Comparison of ENCODE assay signal across 2 cellular contexts in the genomic region with DNA sequence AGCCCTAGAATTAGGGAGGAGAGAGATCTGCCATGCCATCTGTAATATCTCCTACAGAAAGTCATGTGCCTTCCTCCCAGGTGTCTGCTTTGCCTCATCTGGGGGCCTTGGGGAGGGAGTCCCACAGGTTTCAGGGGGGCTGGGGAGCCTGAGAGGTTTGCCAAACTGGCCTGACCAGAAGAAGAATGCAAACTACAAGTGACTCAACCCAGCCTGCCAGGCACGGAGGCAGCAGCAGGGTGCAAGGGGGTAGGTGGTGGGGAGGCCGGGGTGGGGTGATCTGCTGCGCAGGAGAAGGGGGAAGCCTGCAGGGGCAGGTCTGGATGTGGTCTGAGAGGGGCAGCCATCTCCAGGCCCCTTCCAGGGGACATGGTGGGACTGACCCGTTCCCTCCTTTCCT.
TF ChIP-seq lines count a peak whose summit lies in the region.

No MANE protein-coding gene starts in this region.

TF ChIP-seq in IMR-90, 13 proteins besides CTCF, POLR2A, EP300 and RAD21:
- TF ChIP-seq CEBPB (IDR thresholded peaks at IDR 0.05; ENCODE audit: low read depth, low read length) (no peak), NFE2L2 (IDR thresholded peaks at IDR 0.05; ENCODE audit: low read depth, low read length) (no peak), BHLHE40 (IDR thresholded peaks at IDR 0.05; ENCODE audit: low read depth, low read length) (no peak), CHD1 (IDR thresholded peaks at IDR 0.05; ENCODE audit: low read depth, low read length) (no peak), SMC3 (IDR thresholded peaks at IDR 0.05; ENCODE audit: low read depth, low read length) (no peak), FOS (IDR thresholded peaks at IDR 0.05; ENCODE audit: low read depth, low read length) (no peak), RFX5 (IDR thresholded peaks at IDR 0.05; ENCODE audit: low read depth, low read length) (no peak), MAFK (IDR thresholded peaks at IDR 0.05; ENCODE audit: low read depth, low read length) (no peak), MAZ (IDR thresholded peaks at IDR 0.05; ENCODE audit: borderline replicate concordance, low read depth, low read length) (no peak), RCOR1 (IDR thresholded peaks at IDR 0.05; ENCODE audit: insufficient replicate concordance, low read length) (no peak), MXI1 (IDR thresholded peaks at IDR 0.05; ENCODE audit: borderline replicate concordance, low read depth, low read length) (no peak)
- TF ChIP-seq, protein P1, sequence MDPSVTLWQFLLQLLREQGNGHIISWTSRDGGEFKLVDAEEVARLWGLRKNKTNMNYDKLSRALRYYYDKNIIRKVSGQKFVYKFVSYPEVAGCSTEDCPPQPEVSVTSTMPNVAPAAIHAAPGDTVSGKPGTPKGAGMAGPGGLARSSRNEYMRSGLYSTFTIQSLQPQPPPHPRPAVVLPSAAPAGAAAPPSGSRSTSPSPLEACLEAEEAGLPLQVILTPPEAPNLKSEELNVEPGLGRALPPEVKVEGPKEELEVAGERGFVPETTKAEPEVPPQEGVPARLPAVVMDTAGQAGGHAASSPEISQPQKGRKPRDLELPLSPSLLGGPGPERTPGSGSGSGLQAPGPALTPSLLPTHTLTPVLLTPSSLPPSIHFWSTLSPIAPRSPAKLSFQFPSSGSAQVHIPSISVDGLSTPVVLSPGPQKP (IDR thresholded peaks at IDR 0.05; ENCODE audit: borderline replicate concordance, low read depth, low read length) = no peak
- TF ChIP-seq, protein P2, sequence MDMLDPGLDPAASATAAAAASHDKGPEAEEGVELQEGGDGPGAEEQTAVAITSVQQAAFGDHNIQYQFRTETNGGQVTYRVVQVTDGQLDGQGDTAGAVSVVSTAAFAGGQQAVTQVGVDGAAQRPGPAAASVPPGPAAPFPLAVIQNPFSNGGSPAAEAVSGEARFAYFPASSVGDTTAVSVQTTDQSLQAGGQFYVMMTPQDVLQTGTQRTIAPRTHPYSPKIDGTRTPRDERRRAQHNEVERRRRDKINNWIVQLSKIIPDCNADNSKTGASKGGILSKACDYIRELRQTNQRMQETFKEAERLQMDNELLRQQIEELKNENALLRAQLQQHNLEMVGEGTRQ (IDR thresholded peaks at IDR 0.05; ENCODE audit: low read depth, low read length) = no peak

TF ChIP-seq in H1, 55 proteins besides CTCF, POLR2A, EP300 and RAD21:
- TF ChIP-seq POLR2AphosphoS5 (IDR thresholded peaks at IDR 0.05; ENCODE audit: low read depth, low read length) = no peak
